In the genomic region with DNA sequence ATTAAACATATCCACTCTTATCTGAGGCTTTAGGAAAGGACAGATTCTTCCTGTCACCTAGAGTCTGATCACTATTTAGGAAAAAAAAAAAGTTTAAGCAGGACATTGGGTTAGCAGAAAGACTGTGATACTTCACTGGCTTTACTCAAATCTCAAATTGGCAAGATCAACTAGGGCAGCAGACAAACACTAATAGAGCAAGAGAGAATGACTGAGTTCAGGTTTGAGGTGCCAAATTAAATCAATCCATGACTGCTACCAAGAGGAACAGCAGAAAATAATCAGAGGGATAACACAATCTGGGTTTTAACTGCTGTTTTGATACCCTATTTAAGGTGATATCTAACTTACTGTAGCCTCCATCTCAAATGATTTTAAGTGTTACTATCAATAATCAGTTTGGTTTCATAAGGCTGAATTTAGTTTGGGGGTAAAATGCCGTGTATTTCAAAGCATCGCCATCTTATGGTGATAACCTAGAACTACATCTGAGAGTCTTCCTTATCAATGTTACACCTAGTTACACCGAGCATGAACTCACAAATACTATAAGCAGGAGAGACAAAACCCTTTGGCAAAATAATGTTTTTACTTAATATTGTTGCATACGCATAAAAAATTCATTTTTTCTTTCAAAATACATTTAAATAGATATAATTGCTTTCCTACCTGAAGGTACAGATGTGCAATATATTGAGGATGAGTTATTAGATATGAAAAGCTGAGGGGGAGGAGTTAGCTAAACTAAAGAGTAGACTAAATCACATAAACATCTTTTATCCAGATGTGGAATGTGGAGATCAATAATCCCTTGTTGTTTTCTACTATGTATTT, we compare ENCODE assay signal across 8 cellular contexts.
DNase-seq lines count a peak whose midpoint lies in the region; ATAC-seq and TF ChIP-seq lines count a peak whose summit lies in the region.

No MANE protein-coding gene starts in this region.

- H3K27me3 ChIP-seq in GM23248 (replicated peaks; ENCODE audit: insufficient read depth): no peaks in the 10 kb centered on the region

- no peaks in the 10 kb centered on the region for H3F3A ChIP-seq in GM23248 (ENCODE audit: insufficient read depth)

- H3K36me3 ChIP-seq in GM23248 (ENCODE audit: low read depth): no peaks in the 10 kb centered on the region

- DNase-seq in AML-193 (lab: John Stamatoyannopoulos, UW) (peak; percentile 9 to 29), GM23248 (peak; percentile 18), NCI-H345 treated with DMSO at 0.1 percent for 48 hours (lab: John Stamatoyannopoulos, UW; ENCODE audit: unreplicated experiment) (peak; percentile 46), choroid plexus epithelial cell (ENCODE audit: low read depth) (peak; percentile 48), skeletal muscle cell (ENCODE audit: low read depth) (peak; percentile 3), natural killer cell (no peak)

- no peak overlapping the region for H3K27ac Mint-ChIP-seq in natural killer cell
- H3K27ac Mint-ChIP-seq in activated T-helper 17 cell treated with anti-CD3 and anti-CD28 coated beads, Interleukin-2, amount 50 U/mL, for 72 hours: no peak overlapping the region

- peak; percentile 51 for TF ChIP-seq CTCF in choroid plexus epithelial cell (conservative IDR thresholded peaks at IDR 0.05; ENCODE audit: low read depth, low read length)
- no peak for TF ChIP-seq CTCF in natural killer cell (IDR thresholded peaks at IDR 0.05)

- H3K4me3 Mint-ChIP-seq in natural killer cell: no peak overlapping the region
- no peak overlapping the region for H3K4me3 Mint-ChIP-seq in activated T-helper 17 cell treated with anti-CD3 and anti-CD28 coated beads, Interleukin-2, amount 50 U/mL, for 72 hours

- H3K4me3 ChIP-seq in GM23248 (no peak overlapping the region), choroid plexus epithelial cell (ENCODE audit: low read depth, low read length) (no peak overlapping the region), skeletal muscle cell (ENCODE audit: low read depth, low read length) (no peak overlapping the region)

- H3K4me2 ChIP-seq in GM23248 (ENCODE audit: unreplicated experiment): no peak overlapping the region

- H3K9ac ChIP-seq in GM23248: no peak overlapping the region

- ATAC-seq in HG03175 (IDR thresholded peaks at IDR 0.05; ENCODE audit: unreplicated experiment): no peak
- ATAC-seq in natural killer cell: no peak
- ATAC-seq in activated T-helper 17 cell treated with anti-CD3 and anti-CD28 coated beads, Interleukin-2, amount 50 U/mL, for 72 hours (replicated peaks): no peak

- H3K4me1 Mint-ChIP-seq in natural killer cell: no peaks in the 10 kb centered on the region
- no peaks in the 10 kb centered on the region for H3K4me1 Mint-ChIP-seq in activated T-helper 17 cell treated with anti-CD3 and anti-CD28 coated beads, Interleukin-2, amount 50 U/mL, for 72 hours

- no peak overlapping the region for H2AFZ ChIP-seq in GM23248

- no peaks in the 10 kb centered on the region for H3K9me3 ChIP-seq in GM23248 (ENCODE audit: low read depth)

- intact Hi-C loops in natural killer cell (cut with micrococcal nuclease): no loop called here

- in situ Hi-C loops in GM23248 (cut with MboI): no loop called here

- WGBS in GM23248 (ENCODE audit: low coverage in 1 of 2, low lambda C conversion rate in 2 of 2, missing lambda C conversion rate in 2 of 2), 2 experiments: 6 to 8% methylated on average over 4 of the region's 4 CpGs

- H3K36me3 Mint-ChIP-seq in natural killer cell: peaks cover 11% of the 10 kb centered on the region
- H3K36me3 Mint-ChIP-seq in activated T-helper 17 cell treated with anti-CD3 and anti-CD28 coated beads, Interleukin-2, amount 50 U/mL, for 72 hours (ENCODE audit: low read depth): no peaks in the 10 kb centered on the region

- H3K4me1 ChIP-seq in GM23248 (ENCODE audit: insufficient read depth): no peaks in the 10 kb centered on the region

- H3K9me2 ChIP-seq in GM23248 (ENCODE audit: insufficient read depth): no peaks in the 10 kb centered on the region

- no peak overlapping the region for H3K27ac ChIP-seq in GM23248

- H3K79me2 ChIP-seq in GM23248 (ENCODE audit: insufficient read depth): no peaks in the 10 kb centered on the region

- H3K9me3 Mint-ChIP-seq in natural killer cell: peaks cover 6 to 9% of the 10 kb centered on the region in 2 donors
- H3K9me3 Mint-ChIP-seq in activated T-helper 17 cell treated with anti-CD3 and anti-CD28 coated beads, Interleukin-2, amount 50 U/mL, for 72 hours: peaks cover 9% of the 10 kb centered on the region

- no peaks in the 10 kb centered on the region for H3K27me3 Mint-ChIP-seq in natural killer cell (ENCODE audit: low read depth in 2 of 2)
- H3K27me3 Mint-ChIP-seq in activated T-helper 17 cell treated with anti-CD3 and anti-CD28 coated beads, Interleukin-2, amount 50 U/mL, for 72 hours: no peaks in the 10 kb centered on the region

- no peaks in the 10 kb centered on the region for H4K20me1 ChIP-seq in GM23248 (ENCODE audit: insufficient read depth)
